6 cellular contexts compared by ENCODE assay signal in genomic region chr19:10289167-10289835, GRCh38. TPM values are rescaled to one million over a fixed set of nuclear protein-coding genes. Genes with fewer than 3 reads are reported as not detected.
A peak's percentile ranks its signal among the peaks of the same experiment; 100 is the strongest.
DNase-seq lines count a peak whose midpoint lies in the region; TF ChIP-seq lines count a peak whose summit lies in the region.

No MANE protein-coding gene starts in this region.

- no peaks in the 10 kb centered on the region for H3K9me3 ChIP-seq in iPS-18a (ENCODE audit: control insufficient read depth, low read depth, low read length)
- H3K9me3 ChIP-seq in suprapubic skin = no peaks in the 10 kb centered on the region

- peaks cover 19% of the 10 kb centered on the region for H3K4me1 ChIP-seq in iPS-18a (ENCODE audit: control insufficient read depth, low read depth, low read length)
- H3K4me1 ChIP-seq in suprapubic skin = peaks cover 71% of the 10 kb centered on the region

- 2% methylated on average over 33 of the region's 50 CpGs for WGBS in suprapubic skin

- H3K27ac ChIP-seq in iPS-18a (ENCODE audit: low read length) (no peak overlapping the region), suprapubic skin (no peak overlapping the region)

- H3K27me3 ChIP-seq in iPS-18a (ENCODE audit: control insufficient read depth, insufficient read depth, low read length) = peaks cover 86% of the 10 kb centered on the region
- peaks cover 73% of the 10 kb centered on the region for H3K27me3 ChIP-seq in suprapubic skin

- H3K4me3 ChIP-seq in iPS-18a (ENCODE audit: low read length) = peak overlapping the region; percentile 46
- H3K4me3 ChIP-seq in suprapubic skin = peak overlapping the region; percentile 45

- no peak overlapping the region for H3K9ac ChIP-seq in iPS-18a (ENCODE audit: low read length)

- peak; percentile 84 for DNase-seq in Daoy (ENCODE audit: low read depth)
- peak; percentile 84 for DNase-seq in NCI-H2171 treated with DMSO at 0.1 percent for 48 hours (lab: John Stamatoyannopoulos, UW)
- peak; percentile 68 for DNase-seq in activated T-cell treated with anti-CD3 and anti-CD28 coated beads, Interleukin-2, amount 50 U/mL, for 1 hour
- DNase-seq in suprapubic skin (ENCODE audit: low spot score in 2 of 2) = no peak
- no peak for DNase-seq in T1000 (lab: John Stamatoyannopoulos, UW)

- TF ChIP-seq POLR2A in suprapubic skin (IDR thresholded peaks at IDR 0.05) = no peak

- no peak for TF ChIP-seq CTCF in suprapubic skin (IDR thresholded peaks at IDR 0.05)

- no peak for TF ChIP-seq EP300 in suprapubic skin (IDR thresholded peaks at IDR 0.05)

- H3K36me3 ChIP-seq in iPS-18a (ENCODE audit: control insufficient read depth, low read depth, low read length) (no peaks in the 10 kb centered on the region), suprapubic skin (peaks cover 17% of the 10 kb centered on the region)

RNA-seq across cellular contexts. Expression of gene ICAM5, which starts 0.5 kb away (rescaled TPM):
- 0.54 and 2.2 TPM in 2 replicates for total RNA-seq in Daoy (2014; rRNA removed; shearing (Covaris generic))
- under 1 TPM in 3 of 4 donors, not detected in 1; 0.21 to 0.97 (median 0.62) TPM for total RNA-seq in suprapubic skin

RNA-seq across cellular contexts. Expression of gene ICAM4, which starts 2.5 kb away (rescaled TPM):
- total RNA-seq in Daoy (2014; rRNA removed; shearing (Covaris generic)) = 0.63 TPM in 1 of 2 replicates, not detected in the other
- total RNA-seq in suprapubic skin = not detected

RNA-seq across cellular contexts. Expression of gene ICAM1, which starts 18.4 kb away (rescaled TPM):
- 85.8 and 86.7 TPM in 2 replicates for total RNA-seq in Daoy (2014; rRNA removed; shearing (Covaris generic))
- total RNA-seq in suprapubic skin = 10 to 100 TPM in 2 of 4 donors, 1 to 10 TPM in 2; 9.1 to 11.1 (median 9.6) TPM

RNA-seq across cellular contexts. Expression of gene ZGLP1, which starts 20.3 kb away (rescaled TPM):
- 0.39 and 2.2 TPM in 2 replicates for total RNA-seq in Daoy (2014; rRNA removed; shearing (Covaris generic))
- total RNA-seq in suprapubic skin = 1 to 10 TPM; 1.4 to 7.2 (median 2.9) TPM

RNA-seq across cellular contexts. Expression of gene FDX2, which starts 26.5 kb away (rescaled TPM):
- total RNA-seq in Daoy (2014; rRNA removed; shearing (Covaris generic)) = 45.0 and 65.6 TPM in 2 replicates
- total RNA-seq in suprapubic skin = 10 to 100 TPM in 3 of 4 donors, 1 to 10 TPM in 1; 7.9 to 19.0 (median 14.5) TPM

Comparison
In these comparisons a context has a peak if more than half of its experiments do, and no peak if none do; other contexts are left out.
1. DNase-seq: peak in Daoy (single experiment), NCI-H2171 treated with DMSO at 0.1 percent for 48 hours (single experiment) and activated T-cell treated with anti-CD3 and anti-CD28 coated beads, Interleukin-2, amount 50 U/mL, for 1 hour (single experiment); none in suprapubic skin (0 of 2) and T1000 (single experiment).